Comparison of ENCODE assay signal across 1 cellular context in genomic region chr7:452791-453455, GRCh38.
TF ChIP-seq lines count a peak whose summit lies in the region.

No MANE protein-coding gene starts in this region.

TF ChIP-seq in GM12878, 131 proteins besides CTCF, POLR2A, EP300 and RAD21 (continued from another document):
- 0 out of 2 replicates have a peak, but pooled peaks have one; percentile 26 for TF ChIP-seq RELB (IDR thresholded peaks at IDR 0.05; ENCODE audit: low read depth)
- peak; percentile 77 for TF ChIP-seq MEF2B (IDR thresholded peaks at IDR 0.05; ENCODE audit: partially characterized antibody, poor library complexity, severe bottlenecking)
- TF ChIP-seq RELA (IDR thresholded peaks at IDR 0.05; ENCODE audit: borderline replicate concordance, partially characterized antibody): peak; percentile 46
- TF ChIP-seq DPF2 (IDR thresholded peaks at IDR 0.05): 0 out of 2 replicates have a peak, but pooled peaks have one; percentile 44
